Comparison of ENCODE assay signal across 30 cellular contexts in genomic region chr2:228541794-228542193, GRCh38.
DNase-seq lines count a peak whose midpoint lies in the region; ATAC-seq, FAIRE-seq and TF ChIP-seq lines count a peak whose summit lies in the region.
"Had no signal": no experiment of that assay in that cellular context is flagged by ENCODE, and none has a peak within 500 bp of the region (broad histone marks: within the 10 kb centered on the region; RNA-seq: fewer than 3 reads in every experiment).

No MANE protein-coding gene starts in this region.

- TF ChIP-seq CTCF in brain microvascular endothelial cell (IDR thresholded peaks at IDR 0.05; ENCODE audit: low read depth, low read length, missing control alignments), result no peak
- TF ChIP-seq CTCF in keratinocyte (optimal IDR thresholded peaks at IDR 0.05 in 1 of 3, IDR thresholded peaks at IDR 0.05 in 1 of 3, conservative IDR thresholded peaks at IDR 0.05 in 1 of 3; ENCODE audit: extremely low read depth in 1 of 3, insufficient read depth in 2 of 3, low read length in 3 of 3), result no peak

- no peaks in the 10 kb centered on the region for H3K27me3 Mint-ChIP-seq in activated T-helper 17 cell treated with anti-CD3 and anti-CD28 coated beads, Interleukin-2, amount 50 U/mL, for 72 hours
- H3K27me3 Mint-ChIP-seq: central memory CD8-positive, alpha-beta T cell; natural killer cell treated with Interleukin-12 subunit alpha and Interleukin-12 subunit beta and Interleukin-15 and Interleukin-18, amount 100 ng/mL, for 72 hours had no signal

- H3K27me3 ChIP-seq in brain microvascular endothelial cell (replicated peaks) (no peaks in the 10 kb centered on the region), keratinocyte (ENCODE audit: control insufficient read depth, extremely low read depth, insufficient read depth, low read length) (no peaks in the 10 kb centered on the region)
- H3K27me3 ChIP-seq: adrenal gland, tibial artery had no signal

- in situ Hi-C loops in brain microvascular endothelial cell (cut with HindIII; ENCODE audit: low pct_ligation_motif_present, low sequenced_read_pairs), result no loop called here

- no peak overlapping the region for H3K4me3 Mint-ChIP-seq in activated T-helper 17 cell treated with anti-CD3 and anti-CD28 coated beads, Interleukin-2, amount 50 U/mL, for 72 hours
- H3K4me3 Mint-ChIP-seq: CD14-positive monocyte; central memory CD8-positive, alpha-beta T cell; mesothelial cell of epicardium; natural killer cell treated with Interleukin-12 subunit alpha and Interleukin-12 subunit beta and Interleukin-15 and Interleukin-18, amount 100 ng/mL, for 72 hours had no signal

- no peaks in the 10 kb centered on the region for H4K20me1 ChIP-seq in keratinocyte (ENCODE audit: control insufficient read depth, extremely low read depth, insufficient read depth, low read length)

- dilution Hi-C loops in keratinocyte (cut with MboI; ENCODE audit: extremely low pct_ligation_motif_present, low sequenced_read_pairs), result no loop called here

- FAIRE-seq in keratinocyte (lab: Jason Lieb, UNC), result peak; percentile 13
- FAIRE-seq: D721Med, G401.6, H1, HepG2 had no signal

- no peaks in the 10 kb centered on the region for H3K36me3 ChIP-seq in brain microvascular endothelial cell (replicated peaks)
- no peaks in the 10 kb centered on the region for H3K36me3 ChIP-seq in keratinocyte (ENCODE audit: control insufficient read depth in 2 of 2, extremely low read depth in 1 of 2, insufficient read depth in 2 of 2, low read length in 2 of 2)
- H3K36me3 ChIP-seq: adrenal gland, tibial artery had no signal

- H3K4me1 Mint-ChIP-seq in activated T-helper 17 cell treated with anti-CD3 and anti-CD28 coated beads, Interleukin-2, amount 50 U/mL, for 72 hours, result no peaks in the 10 kb centered on the region
- H3K4me1 Mint-ChIP-seq: CD14-positive monocyte; central memory CD8-positive, alpha-beta T cell had no signal

- no peak overlapping the region for H3K4me3 ChIP-seq in brain microvascular endothelial cell (ENCODE audit: low read depth, low read length)
- H3K4me3 ChIP-seq in keratinocyte (ENCODE audit: control insufficient read depth in 2 of 3, extremely low read depth in 1 of 3, insufficient read depth in 2 of 3, low read depth in 1 of 3, low read length in 3 of 3), result no peak overlapping the region
- H3K4me3 ChIP-seq: adrenal gland, tibial artery had no signal

- peaks cover 3% of the 10 kb centered on the region for H3K9me3 ChIP-seq in keratinocyte (ENCODE audit: control insufficient read depth, low read depth, low read length)

- no peaks in the 10 kb centered on the region for H3K36me3 Mint-ChIP-seq in activated T-helper 17 cell treated with anti-CD3 and anti-CD28 coated beads, Interleukin-2, amount 50 U/mL, for 72 hours (ENCODE audit: low read depth)
- H3K36me3 Mint-ChIP-seq: CD14-positive monocyte, mesothelial cell of epicardium had no signal

- DNase-seq in ELR (ENCODE audit: low read depth) (peak; percentile 94), M059J (ENCODE audit: low read depth) (peak; percentile 77), brain microvascular endothelial cell (peak; percentile 16), keratinocyte (ENCODE audit: low read depth, low spot score) (no peak)
- DNase-seq: ACHN; activated CD8-positive, alpha-beta memory T cell treated with anti-CD3 and anti-CD28 coated beads, Interleukin-2, amount 50 U/mL, for 48 hours; activated gamma-delta T cell; adrenal gland; effector CD4-positive, alpha-beta T cell; left colon; NCI-H1436 treated with DMSO at 0.1 percent for 48 hours; NCI-H2171; NCI-H526 treated with DMSO at 0.1 percent for 48 hours; SIG-M5; stimulated activated CD4-positive, alpha-beta T cell treated with anti-CD3 and anti-CD28 coated beads, Interleukin-2, amount 100 ng/mL, for 24 hours; stimulated activated naive CD4-positive, alpha-beta T cell treated with Interleukin-2 at 50 U/mL for 16 hours; tibial artery had no signal

- H3K27ac ChIP-seq in brain microvascular endothelial cell, result no peak overlapping the region
- no peak overlapping the region for H3K27ac ChIP-seq in keratinocyte (ENCODE audit: control insufficient read depth, insufficient read depth, low read length)
- H3K27ac ChIP-seq: adrenal gland, tibial artery, VCaP had no signal

- H3K79me2 ChIP-seq in keratinocyte (ENCODE audit: control insufficient read depth, insufficient read depth, low read length), result no peaks in the 10 kb centered on the region

- no peak overlapping the region for H3K27ac Mint-ChIP-seq in activated T-helper 17 cell treated with anti-CD3 and anti-CD28 coated beads, Interleukin-2, amount 50 U/mL, for 72 hours
- H3K27ac Mint-ChIP-seq: CD14-positive monocyte; mesothelial cell of epicardium; natural killer cell treated with Interleukin-12 subunit alpha and Interleukin-12 subunit beta and Interleukin-15 and Interleukin-18, amount 100 ng/mL, for 72 hours had no signal

- ATAC-seq in activated T-helper 17 cell treated with anti-CD3 and anti-CD28 coated beads, Interleukin-2, amount 50 U/mL, for 72 hours (replicated peaks), result no peak
- ATAC-seq in HG03108 (IDR thresholded peaks at IDR 0.05; ENCODE audit: unreplicated experiment), result no peak
- ATAC-seq in activated CD4-positive, CD25-positive, alpha-beta regulatory T cell treated with anti-CD3 and anti-CD28 coated beads, Interleukin-2, amount 50 U/mL, for 24 hours, result no peak
- no peak for ATAC-seq in HG02588 (IDR thresholded peaks at IDR 0.05; ENCODE audit: unreplicated experiment)
- ATAC-seq: HepG2; left colon; natural killer cell treated with Interleukin-12 subunit alpha and Interleukin-12 subunit beta and Interleukin-15 and Interleukin-18, amount 100 ng/mL, for 72 hours had no signal

- H2AFZ ChIP-seq in keratinocyte (ENCODE audit: control insufficient read depth, low read length), result no peak overlapping the region

- peaks cover 7% of the 10 kb centered on the region for H3K9me3 Mint-ChIP-seq in activated T-helper 17 cell treated with anti-CD3 and anti-CD28 coated beads, Interleukin-2, amount 50 U/mL, for 72 hours

- no peak overlapping the region for H3K4me2 ChIP-seq in keratinocyte (ENCODE audit: control insufficient read depth, extremely low read depth, insufficient read depth, low read depth, low read length)

- peaks cover 18% of the 10 kb centered on the region for H3K4me1 ChIP-seq in keratinocyte (ENCODE audit: control insufficient read depth, extremely low read depth, insufficient read depth, low read length)

- no peak overlapping the region for H3K9ac ChIP-seq in keratinocyte (ENCODE audit: control insufficient read depth, extremely low read depth, insufficient read depth, low read length)

- H3K9me1 ChIP-seq in keratinocyte (ENCODE audit: control insufficient read depth, extremely low read depth, insufficient read depth, low read length), result no peaks in the 10 kb centered on the region
